8 cellular contexts compared by ENCODE assay signal in the genomic region with DNA sequence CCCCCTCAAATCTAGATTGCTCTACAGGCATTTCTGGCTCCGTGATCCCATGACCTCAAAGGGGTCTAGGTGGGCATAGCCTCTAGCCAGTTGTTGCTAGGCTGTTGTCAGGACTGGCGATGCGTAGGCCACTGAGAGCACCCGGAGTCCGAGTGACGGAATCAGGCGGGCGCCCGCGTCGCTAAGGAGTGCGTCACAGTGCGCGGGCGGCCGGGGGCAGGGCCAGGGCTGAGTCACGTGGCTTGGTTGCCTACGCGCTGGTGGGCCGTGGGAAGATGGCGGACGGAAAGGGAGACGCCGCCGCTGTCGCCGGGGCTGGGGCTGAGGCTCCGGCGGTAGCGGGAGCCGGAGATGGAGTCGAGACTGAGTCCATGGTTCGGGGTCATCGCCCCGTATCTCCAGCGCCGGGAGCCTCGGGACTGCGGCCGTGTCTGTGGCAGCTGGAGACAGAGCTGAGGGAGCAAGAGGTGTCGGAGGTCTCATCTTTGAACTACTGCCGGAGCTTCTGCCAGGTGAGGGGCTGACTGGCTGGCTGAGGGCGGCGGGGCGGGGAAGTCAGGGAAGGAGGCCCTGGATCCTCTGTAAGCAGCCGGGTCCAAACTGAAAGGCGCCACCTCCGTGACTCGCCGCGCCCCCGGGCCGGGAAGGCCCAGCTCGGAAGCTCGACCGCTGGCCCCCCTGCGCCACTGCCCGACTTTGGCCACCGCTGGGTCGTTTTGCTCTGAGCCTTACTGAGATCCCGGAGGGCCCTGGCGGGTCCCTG. TPM values are rescaled to one million over a fixed set of nuclear protein-coding genes. Genes with fewer than 3 reads are reported as not detected.
DNase-seq lines count a peak whose midpoint lies in the region; ATAC-seq and TF ChIP-seq lines count a peak whose summit lies in the region.

Gene RLF, plus strand, starts transcription at position 263 of the 763 bp plus-strand sequence. Its CDS starts 13 bp downstream, at position 276.

- H3K9me3 ChIP-seq in breast epithelium (no peaks in the 10 kb centered on the region), iPS-20b (ENCODE audit: insufficient read depth, low read depth, low read length) (no peaks in the 10 kb centered on the region)

- TF ChIP-seq POLR2A in breast epithelium (IDR thresholded peaks at IDR 0.05), result peak; percentile 97

- DNase-seq in NCI-H2227 (lab: John Stamatoyannopoulos, UW; ENCODE audit: unreplicated experiment) (peak; percentile 97), breast epithelium (ENCODE audit: low spot score in 2 of 2) (peak; percentile 93 to 96)

- H3K4me1 ChIP-seq in ACC112 (ENCODE audit: control insufficient read depth, insufficient read depth, low read length, unreplicated experiment), result peaks cover 11% of the 10 kb centered on the region
- H3K4me1 ChIP-seq in breast epithelium, result peaks cover 0 to 20% of the 10 kb centered on the region in 2 donors
- H3K4me1 ChIP-seq in iPS-20b (ENCODE audit: insufficient read depth, low read length), result peaks cover 5% of the 10 kb centered on the region

- H2AFZ ChIP-seq in ACC112 (ENCODE audit: low read length, unreplicated experiment), result peak within 1 kb of the TSS; percentile 99

- intact Hi-C loops in breast epithelium (cut with DNase I; ENCODE audit: low total_unique reads), result no loop called here

- peak within 1 kb of the TSS; percentile 86 for H3K27ac ChIP-seq in ACC112 (ENCODE audit: low read depth, low read length)
- peak within 1 kb of the TSS; percentile 90 for H3K27ac ChIP-seq in VCaP
- H3K27ac ChIP-seq in breast epithelium, result peak within 1 kb of the TSS; percentile 97
- peak within 1 kb of the TSS; percentile 55 for H3K27ac ChIP-seq in iPS-20b (ENCODE audit: low read length)
- peak within 1 kb of the TSS; percentile 78 to 99 (median 96) for H3K27ac ChIP-seq in skin epidermis

- TF ChIP-seq CTCF in VCaP (conservative IDR thresholded peaks at IDR 0.05) (no peak), breast epithelium (IDR thresholded peaks at IDR 0.05) (no peak)

- no peaks in the 10 kb centered on the region for H3K36me3 ChIP-seq in ACC112 (ENCODE audit: insufficient read depth, low read length)
- H3K36me3 ChIP-seq in breast epithelium, result no peaks in the 10 kb centered on the region
- no peaks in the 10 kb centered on the region for H3K36me3 ChIP-seq in iPS-20b (ENCODE audit: insufficient read depth, low read depth, low read length)

- H3K4me3 ChIP-seq in ACC112 (ENCODE audit: low read depth, low read length), result peak within 1 kb of the TSS; percentile 91
- H3K4me3 ChIP-seq in breast epithelium, result peak within 1 kb of the TSS; percentile 73 to 96 (median 89)
- H3K4me3 ChIP-seq in iPS-20b (ENCODE audit: low read length), result peak within 1 kb of the TSS; percentile 90
- H3K4me3 ChIP-seq in skin epidermis, result peak within 1 kb of the TSS; percentile 55 to 99 (median 94)

- H3K79me2 ChIP-seq in ACC112 (ENCODE audit: control insufficient read depth, insufficient read depth, low read length, unreplicated experiment), result peaks cover 51% of the 10 kb centered on the region

- ATAC-seq in GM18873 (IDR thresholded peaks at IDR 0.05; ENCODE audit: low FRiP score, unreplicated experiment) (peak; percentile 76), HG03135 (IDR thresholded peaks at IDR 0.05; ENCODE audit: unreplicated experiment) (peak; percentile 89)

- H3K9ac ChIP-seq in iPS-20b (ENCODE audit: low read depth, low read length), result peak within 1 kb of the TSS; percentile 89

- H3K27me3 ChIP-seq in ACC112 (ENCODE audit: insufficient read depth, low read length) (no peaks in the 10 kb centered on the region), breast epithelium (no peaks in the 10 kb centered on the region), iPS-20b (ENCODE audit: insufficient read depth, low read length) (no peaks in the 10 kb centered on the region)

RNA-seq across cellular contexts. Expression of gene RLF, which starts in this region (rescaled TPM):
- total RNA-seq in breast epithelium, result 10 to 100 TPM; 19.5 to 39.2 (median 25.9) TPM

Comparison
In these comparisons a context has a peak if more than half of its experiments do, and no peak if none do; other contexts are left out.
1. Peak in every context shown above with its lines: DNase-seq, ATAC-seq, H3K4me3 ChIP-seq and H3K27ac ChIP-seq.